8 cellular contexts compared by ENCODE assay signal in genomic region chr17:65123757-65124675, GRCh38. TPM values are rescaled to one million over a fixed set of nuclear protein-coding genes. Genes with fewer than 3 reads are reported as not detected.
DNase-seq lines count a peak whose midpoint lies in the region; ATAC-seq and TF ChIP-seq lines count a peak whose summit lies in the region.

No MANE protein-coding gene starts in this region.

- H3K27me3 Mint-ChIP-seq in CD14-positive monocyte (ENCODE audit: low read depth in 3 of 3), result peaks cover 4 to 26% (median 24%) of the 10 kb centered on the region in 3 donors
- H3K27me3 Mint-ChIP-seq in IgD-negative memory B cell, result peaks cover 3% of the 10 kb centered on the region
- H3K27me3 Mint-ChIP-seq in naive thymus-derived CD8-positive, alpha-beta T cell, result peaks cover 4 to 14% (median 5%) of the 10 kb centered on the region in 5 donors

- peaks cover 0 to 3% (median 1%) of the 10 kb centered on the region in 7 donors for H3K9me3 Mint-ChIP-seq in CD14-positive monocyte
- peaks cover 0 to 2% (median 0%) of the 10 kb centered on the region in 3 donors for H3K9me3 Mint-ChIP-seq in IgD-negative memory B cell
- no peaks in the 10 kb centered on the region for H3K9me3 Mint-ChIP-seq in naive thymus-derived CD8-positive, alpha-beta T cell

- POLR2A ChIA-PET in naive thymus-derived CD8-positive, alpha-beta T cell (lab: Charles Lee), result interaction anchor here (0.5 to 2.2 kb wide), 13 partner anchors 11 to 530 kb away, joined by 3 to 13 read pairs (median 4); partner anchors contain the start of genes GNA13, LRRC37A3 and RGS9

- H3K4me3 ChIP-seq in coronary artery, result peak overlapping the region; percentile 80

- peaks cover 16% of the 10 kb centered on the region for H3K4me1 Mint-ChIP-seq in CD14-positive monocyte
- H3K4me1 Mint-ChIP-seq in IgD-negative memory B cell, result peaks cover 5 to 14% (median 9%) of the 10 kb centered on the region in 3 donors
- peaks cover 5 to 24% (median 10%) of the 10 kb centered on the region in 4 donors for H3K4me1 Mint-ChIP-seq in naive thymus-derived CD8-positive, alpha-beta T cell

- DNase-seq in CD14-positive monocyte (ENCODE audit: low spot score) (no peak), coronary artery (ENCODE audit: low spot score) (peak; percentile 41)
- DNase-seq in naive thymus-derived CD8-positive, alpha-beta T cell, result no peak
- DNase-seq in activated CD4-positive, alpha-beta T cell treated with anti-CD3 and anti-CD28 coated beads, Interleukin-2, amount 50 U/mL, for 48 hours, result no peak

- H3K27ac Mint-ChIP-seq in CD14-positive monocyte (peak overlapping the region in 6 of 7 donors; percentile 81 to 93 (median 88)), IgD-negative memory B cell (peak overlapping the region; percentile 19 to 98 (median 92))
- H3K27ac Mint-ChIP-seq in naive thymus-derived CD8-positive, alpha-beta T cell, result peak overlapping the region; percentile 96 to 100 (median 98)

- ATAC-seq in naive thymus-derived CD8-positive, alpha-beta T cell, result no peak
- ATAC-seq in GM21786 (IDR thresholded peaks at IDR 0.05; ENCODE audit: unreplicated experiment) (no peak), GM21381 (IDR thresholded peaks at IDR 0.05; ENCODE audit: unreplicated experiment) (no peak), HG03460 (IDR thresholded peaks at IDR 0.05; ENCODE audit: unreplicated experiment) (no peak)

- no peaks in the 10 kb centered on the region for H3K36me3 Mint-ChIP-seq in CD14-positive monocyte
- H3K36me3 Mint-ChIP-seq in IgD-negative memory B cell, result peaks cover 3% of the 10 kb centered on the region
- no peaks in the 10 kb centered on the region for H3K36me3 Mint-ChIP-seq in naive thymus-derived CD8-positive, alpha-beta T cell

- TF ChIP-seq CTCF in CD14-positive monocyte (IDR thresholded peaks at IDR 0.05) (no peak), coronary artery (IDR thresholded peaks at IDR 0.05) (no peak)

- H3K27ac ChIP-seq in coronary artery, result peak overlapping the region; percentile 84 to 91

- H3K4me3 Mint-ChIP-seq in CD14-positive monocyte (peak overlapping the region; percentile 81 to 94), IgD-negative memory B cell (peak overlapping the region; percentile 82 to 96 (median 90))
- H3K4me3 Mint-ChIP-seq in naive thymus-derived CD8-positive, alpha-beta T cell, result peak overlapping the region; percentile 84 to 96 (median 92)

- intact Hi-C loops in CD14-positive monocyte (cut with micrococcal nuclease), result no loop called here

RNA-seq across cellular contexts. Expression of gene RGS9, which starts 13.2 kb away (rescaled TPM):
- polyA plus RNA-seq in CD14-positive monocyte (not detected), IgD-negative memory B cell (0.61 TPM)
- under 1 TPM in 1 of 2 experiments, not detected in 1; 0.49 TPM for total RNA-seq in naive thymus-derived CD8-positive, alpha-beta T cell
- 1 to 10 TPM in 1 of 3 donors, under 1 TPM in 1, not detected in 1; 0.25 to 6.3 TPM for polyA plus RNA-seq in naive thymus-derived CD8-positive, alpha-beta T cell
